1 cellular context compared by ENCODE assay signal in genomic region chr21:39097981-39098380, GRCh38.
TF ChIP-seq lines count a peak whose summit lies in the region.

No MANE protein-coding gene starts in this region.

TF ChIP-seq in IMR-90, 13 proteins besides CTCF, POLR2A, EP300 and RAD21 (continued from another document):
- TF ChIP-seq, protein P1, sequence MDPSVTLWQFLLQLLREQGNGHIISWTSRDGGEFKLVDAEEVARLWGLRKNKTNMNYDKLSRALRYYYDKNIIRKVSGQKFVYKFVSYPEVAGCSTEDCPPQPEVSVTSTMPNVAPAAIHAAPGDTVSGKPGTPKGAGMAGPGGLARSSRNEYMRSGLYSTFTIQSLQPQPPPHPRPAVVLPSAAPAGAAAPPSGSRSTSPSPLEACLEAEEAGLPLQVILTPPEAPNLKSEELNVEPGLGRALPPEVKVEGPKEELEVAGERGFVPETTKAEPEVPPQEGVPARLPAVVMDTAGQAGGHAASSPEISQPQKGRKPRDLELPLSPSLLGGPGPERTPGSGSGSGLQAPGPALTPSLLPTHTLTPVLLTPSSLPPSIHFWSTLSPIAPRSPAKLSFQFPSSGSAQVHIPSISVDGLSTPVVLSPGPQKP (IDR thresholded peaks at IDR 0.05; ENCODE audit: borderline replicate concordance, low read depth, low read length): no peak
- TF ChIP-seq RCOR1 (IDR thresholded peaks at IDR 0.05; ENCODE audit: insufficient replicate concordance, low read length) (no peak), MXI1 (IDR thresholded peaks at IDR 0.05; ENCODE audit: borderline replicate concordance, low read depth, low read length) (no peak), MAZ (IDR thresholded peaks at IDR 0.05; ENCODE audit: borderline replicate concordance, low read depth, low read length) (no peak), RFX5 (IDR thresholded peaks at IDR 0.05; ENCODE audit: low read depth, low read length) (no peak), FOS (IDR thresholded peaks at IDR 0.05; ENCODE audit: low read depth, low read length) (no peak), NFE2L2 (IDR thresholded peaks at IDR 0.05; ENCODE audit: low read depth, low read length) (no peak), SMC3 (IDR thresholded peaks at IDR 0.05; ENCODE audit: low read depth, low read length) (no peak), CHD1 (IDR thresholded peaks at IDR 0.05; ENCODE audit: low read depth, low read length) (no peak), USF2 (IDR thresholded peaks at IDR 0.05; ENCODE audit: low read depth, low read length) (no peak)
